In genomic region chr5:7391215-7391614, GRCh38 we compare ENCODE assay signal across 23 cellular contexts. TPM values are rescaled to one million over a fixed set of nuclear protein-coding genes. Genes with fewer than 3 reads are reported as not detected.
DNase-seq lines count a peak whose midpoint lies in the region; ATAC-seq, FAIRE-seq and TF ChIP-seq lines count a peak whose summit lies in the region.
"Had no signal": no experiment of that assay in that cellular context is flagged by ENCODE, and none has a peak within 500 bp of the region (broad histone marks: within the 10 kb centered on the region; RNA-seq: fewer than 3 reads in every experiment).

No MANE protein-coding gene starts in this region.

- H2BK5ac ChIP-seq in mesenchymal stem cell (ENCODE audit: low read depth, low read length, poor library complexity, severe bottlenecking): no peak overlapping the region

- dilution Hi-C loops in keratinocyte (cut with MboI; ENCODE audit: extremely low pct_ligation_motif_present, low sequenced_read_pairs): no loop called here

- no peak overlapping the region for H3K9ac ChIP-seq in keratinocyte (ENCODE audit: control insufficient read depth, extremely low read depth, insufficient read depth, low read length)
- no peak overlapping the region for H3K9ac ChIP-seq in mesenchymal stem cell (ENCODE audit: low read length)

- no peaks in the 10 kb centered on the region for H3K36me3 ChIP-seq in keratinocyte (ENCODE audit: control insufficient read depth in 2 of 2, extremely low read depth in 1 of 2, insufficient read depth in 2 of 2, low read length in 2 of 2)
- H3K36me3 ChIP-seq in small intestine (ENCODE audit: control insufficient read depth in 2 of 2, insufficient read depth in 2 of 2, low read length in 2 of 2): no peaks in the 10 kb centered on the region
- no peaks in the 10 kb centered on the region for H3K36me3 ChIP-seq in mesenchymal stem cell (ENCODE audit: control insufficient read depth in 1 of 2, insufficient read depth in 2 of 2, low read depth in 1 of 2, low read length in 2 of 2)
- H3K36me3 ChIP-seq: left lung, Peyer's patch, upper lobe of left lung had no signal

- H3K27ac ChIP-seq in VCaP: peak overlapping the region; percentile 88
- no peak overlapping the region for H3K27ac ChIP-seq in keratinocyte (ENCODE audit: control insufficient read depth, insufficient read depth, low read length)
- no peak overlapping the region for H3K27ac ChIP-seq in small intestine (ENCODE audit: low read depth in 1 of 2, low read length in 1 of 2)
- H3K27ac ChIP-seq in mesenchymal stem cell (ENCODE audit: low read length, poor library complexity, severe bottlenecking): no peak overlapping the region
- H3K27ac ChIP-seq: left lung, Peyer's patch, upper lobe of left lung had no signal

- H4K20me1 ChIP-seq in keratinocyte (ENCODE audit: control insufficient read depth, extremely low read depth, insufficient read depth, low read length): no peaks in the 10 kb centered on the region

- no peak overlapping the region for H3K4ac ChIP-seq in mesenchymal stem cell (ENCODE audit: low read depth in 1 of 2, low read length in 2 of 2)

- WGBS in small intestine, 3 donors: 8 to 57% (median 40%) methylated on average over 9 of the region's 9 CpGs
- WGBS in mesenchymal stem cell: 74% methylated on average over 9 of the region's 9 CpGs

- H3K4me1 ChIP-seq in keratinocyte (ENCODE audit: control insufficient read depth, extremely low read depth, insufficient read depth, low read length): no peaks in the 10 kb centered on the region
- H3K4me1 ChIP-seq in small intestine (ENCODE audit: control insufficient read depth in 2 of 2, insufficient read depth in 1 of 2, low read depth in 1 of 2, low read length in 1 of 2): peaks cover 0 to 2% of the 10 kb centered on the region in 2 donors
- peaks cover 11% of the 10 kb centered on the region for H3K4me1 ChIP-seq in mesenchymal stem cell (ENCODE audit: control insufficient read depth, insufficient read depth, low read depth, low read length)

- H3K9me1 ChIP-seq in keratinocyte (ENCODE audit: control insufficient read depth, extremely low read depth, insufficient read depth, low read length): no peaks in the 10 kb centered on the region

- no peak overlapping the region for H2BK12ac ChIP-seq in mesenchymal stem cell (ENCODE audit: low read length in 2 of 2)

- H3K14ac ChIP-seq in mesenchymal stem cell (ENCODE audit: low read length in 2 of 2): no peak overlapping the region

- H2BK15ac ChIP-seq in mesenchymal stem cell (ENCODE audit: low read depth, poor library complexity, severe bottlenecking): no peak overlapping the region

- peak; percentile 74 for TF ChIP-seq CTCF in VCaP (conservative IDR thresholded peaks at IDR 0.05)
- peak; percentile 20 to 22 (median 20) for TF ChIP-seq CTCF in keratinocyte (optimal IDR thresholded peaks at IDR 0.05 in 1 of 3, IDR thresholded peaks at IDR 0.05 in 1 of 3, conservative IDR thresholded peaks at IDR 0.05 in 1 of 3; ENCODE audit: extremely low read depth in 1 of 3, insufficient read depth in 2 of 3, low read length in 3 of 3)

- H3K79me1 ChIP-seq in mesenchymal stem cell (replicated peaks; ENCODE audit: low read length, poor library complexity, severe bottlenecking): no peaks in the 10 kb centered on the region

- H4K8ac ChIP-seq in mesenchymal stem cell (ENCODE audit: low read length): no peak overlapping the region

- ATAC-seq in HG03565 (IDR thresholded peaks at IDR 0.05; ENCODE audit: unreplicated experiment): no peak
- ATAC-seq: left lung; naive thymus-derived CD8-positive, alpha-beta T cell; sciatic nerve; stimulated activated naive B cell treated with anti-CD40 and anti-IgM and Interleukin-4, amounts not matched to agents 10 μg/mL and 1 μg/mL and 100 μg/mL, for 72 hours had no signal

- H2BK120ac ChIP-seq in mesenchymal stem cell (ENCODE audit: low read depth, low read length): no peak overlapping the region

- no peak overlapping the region for H3K4me2 ChIP-seq in keratinocyte (ENCODE audit: control insufficient read depth, extremely low read depth, insufficient read depth, low read depth, low read length)
- H3K4me2 ChIP-seq in mesenchymal stem cell (ENCODE audit: low read length, poor library complexity, severe bottlenecking): no peak overlapping the region

- no peaks in the 10 kb centered on the region for H3K9me3 ChIP-seq in keratinocyte (ENCODE audit: control insufficient read depth, low read depth, low read length)
- no peaks in the 10 kb centered on the region for H3K9me3 ChIP-seq in small intestine (ENCODE audit: control insufficient read depth, low read depth)
- H3K9me3 ChIP-seq in mesenchymal stem cell (ENCODE audit: control insufficient read depth, low read length): no peaks in the 10 kb centered on the region
- H3K9me3 ChIP-seq: left lung, Peyer's patch, upper lobe of left lung had no signal

- no peak overlapping the region for H3K23ac ChIP-seq in mesenchymal stem cell (ENCODE audit: low read length in 2 of 2)

- H3K27me3 ChIP-seq in keratinocyte (ENCODE audit: control insufficient read depth, extremely low read depth, insufficient read depth, low read length) (peaks cover 20% of the 10 kb centered on the region), small intestine (ENCODE audit: control insufficient read depth in 2 of 2, insufficient read depth in 2 of 2, low read length in 2 of 2) (peaks cover 0 to 3% of the 10 kb centered on the region in 2 donors), mesenchymal stem cell (ENCODE audit: control insufficient read depth in 1 of 2, insufficient read depth in 1 of 2, low read length in 2 of 2) (peaks cover 20% of the 10 kb centered on the region in 2 experiments)

- H3K79me2 ChIP-seq in keratinocyte (ENCODE audit: control insufficient read depth, insufficient read depth, low read length): no peaks in the 10 kb centered on the region

- no peak overlapping the region for H4K91ac ChIP-seq in mesenchymal stem cell (ENCODE audit: low read length)

- peak; percentile 49 for DNase-seq in DMS53 (lab: John Stamatoyannopoulos, UW)
- no peak for DNase-seq in DMS53 treated with DMSO at 0.1 percent for 48 hours (lab: John Stamatoyannopoulos, UW; ENCODE audit: unreplicated experiment)
- DNase-seq in keratinocyte (ENCODE audit: low read depth, low spot score): no peak
- peak; percentile 92 for DNase-seq in small intestine
- no peak for DNase-seq in mesenchymal stem cell
- no peak for DNase-seq in T1000 (lab: John Stamatoyannopoulos, UW)
- DNase-seq: 8988T; activated CD4-positive, alpha-beta T cell treated with anti-CD3 and anti-CD28 coated beads, Interleukin-2, amount 10 ng/mL, durations not matched to agents 7 days and 5 days; activated naive CD8-positive, alpha-beta T cell treated with anti-CD3 and anti-CD28 coated beads, Interleukin-2, amount 10 ng/mL, durations not matched to agents 7 days and 5 days; activated T-cell treated with anti-CD3 and anti-CD28 coated beads, Interleukin-2, amount 50 U/mL, for 1 hour; CD4-positive, CD25-positive, alpha-beta regulatory T cell; cerebellar nuclear complex; GDM1; left lung; MM.1S; naive thymus-derived CD8-positive, alpha-beta T cell; NCI-H2171 treated with DMSO at 0.1 percent for 48 hours; stimulated activated naive B cell treated with anti-CD40 and anti-IgM and Interleukin-4, amounts not matched to agents 10 μg/mL and 1 μg/mL and 100 μg/mL, for 72 hours; upper lobe of left lung had no signal

- FAIRE-seq in keratinocyte (lab: Jason Lieb, UNC): no peak
- FAIRE-seq in small intestine (lab: Jason Lieb, UNC): no peak

- H3K4me3 ChIP-seq in keratinocyte (ENCODE audit: control insufficient read depth in 2 of 3, extremely low read depth in 1 of 3, insufficient read depth in 2 of 3, low read depth in 1 of 3, low read length in 3 of 3) (no peak overlapping the region), small intestine (ENCODE audit: low read depth in 1 of 2, low read length in 2 of 2) (no peak overlapping the region), mesenchymal stem cell (ENCODE audit: insufficient read depth in 1 of 2, low read depth in 1 of 2, low read length in 2 of 2) (no peak overlapping the region)
- H3K4me3 ChIP-seq: left lung, Peyer's patch, upper lobe of left lung had no signal

- H2AFZ ChIP-seq in keratinocyte (ENCODE audit: control insufficient read depth, low read length) (no peak overlapping the region), mesenchymal stem cell (ENCODE audit: low read depth, low read length) (no peak overlapping the region)

- H2AK5ac ChIP-seq in mesenchymal stem cell (ENCODE audit: low read length, severe bottlenecking): no peak overlapping the region

- H3K18ac ChIP-seq in mesenchymal stem cell (ENCODE audit: low read depth in 1 of 2, low read length in 2 of 2): no peak overlapping the region

RNA-seq across cellular contexts. Expression of gene ADCY2, which starts 4.7 kb away (rescaled TPM):
- polyA plus RNA-seq in keratinocyte: 0.01 to 0.13 TPM in 2 of 3 replicates, not detected in the other
- not detected for polyA plus RNA-seq in keratinocyte (2011; ENCODE audit: low read depth)
- 0.07 and 0.32 TPM in 2 replicates for polyA plus RNA-seq in keratinocyte (2011; cell fraction: cytosol; rRNA removed)
- 0.11 TPM in 1 of 2 replicates, not detected in the other for polyA plus RNA-seq in keratinocyte (2011; cell fraction: nucleus; rRNA removed)
- not detected in 2 replicates for polyA plus RNA-seq in keratinocyte (2012; ENCODE audit: low replicate concordance)
- polyA minus RNA-seq in keratinocyte: 0.03 TPM in 1 of 3 replicates, not detected in the others
- polyA minus RNA-seq in keratinocyte (2011; cell fraction: cytosol; rRNA and poly(A)+ RNA removed): not detected
- polyA minus RNA-seq in keratinocyte (2011; cell fraction: nucleus; rRNA and poly(A)+ RNA removed): not detected in 2 replicates
- polyA plus RNA-seq in small intestine: 1 to 10 TPM in 2 of 3 donors, under 1 TPM in 1; 0.87 to 2.5 (median 1.9) TPM
- polyA plus RNA-seq in mesenchymal stem cell (2013, experiment 1 of 2): 0.04 TPM
- polyA plus RNA-seq in mesenchymal stem cell (2013, experiment 2 of 2): 0.03 TPM
- polyA plus RNA-seq: CD4-positive, CD25-positive, alpha-beta regulatory T cell; naive thymus-derived CD8-positive, alpha-beta T cell had no signal

Comparison
In these comparisons a context has a peak if more than half of its experiments do, and no peak if none do; other contexts are left out.
1. DNase-seq: peak in DMS53 (single experiment) and small intestine (single experiment); none in DMS53 treated with DMSO at 0.1 percent for 48 hours (single experiment), keratinocyte (single experiment), mesenchymal stem cell (single experiment) and T1000 (single experiment).